In genomic region chr9:39279995-39280394, GRCh38 we compare ENCODE assay signal across 3 cellular contexts. TPM values are rescaled to one million over a fixed set of nuclear protein-coding genes. Genes with fewer than 3 reads are reported as not detected.
"Had no signal": no experiment of that assay in that cellular context is flagged by ENCODE, and none has a peak within 500 bp of the region (broad histone marks: within the 10 kb centered on the region; RNA-seq: fewer than 3 reads in every experiment).

No MANE protein-coding gene starts in this region.

RNA-seq across cellular contexts. Expression of gene CNTNAP3, which starts 8.0 kb away (rescaled TPM):
- total RNA-seq: fibroblast of lung; fibroblast of villous mesenchyme; naive thymus-derived CD4-positive, alpha-beta T cell had no signal
- polyA plus RNA-seq: naive thymus-derived CD4-positive, alpha-beta T cell had no signal
